8 cellular contexts compared by ENCODE assay signal in the genomic region with DNA sequence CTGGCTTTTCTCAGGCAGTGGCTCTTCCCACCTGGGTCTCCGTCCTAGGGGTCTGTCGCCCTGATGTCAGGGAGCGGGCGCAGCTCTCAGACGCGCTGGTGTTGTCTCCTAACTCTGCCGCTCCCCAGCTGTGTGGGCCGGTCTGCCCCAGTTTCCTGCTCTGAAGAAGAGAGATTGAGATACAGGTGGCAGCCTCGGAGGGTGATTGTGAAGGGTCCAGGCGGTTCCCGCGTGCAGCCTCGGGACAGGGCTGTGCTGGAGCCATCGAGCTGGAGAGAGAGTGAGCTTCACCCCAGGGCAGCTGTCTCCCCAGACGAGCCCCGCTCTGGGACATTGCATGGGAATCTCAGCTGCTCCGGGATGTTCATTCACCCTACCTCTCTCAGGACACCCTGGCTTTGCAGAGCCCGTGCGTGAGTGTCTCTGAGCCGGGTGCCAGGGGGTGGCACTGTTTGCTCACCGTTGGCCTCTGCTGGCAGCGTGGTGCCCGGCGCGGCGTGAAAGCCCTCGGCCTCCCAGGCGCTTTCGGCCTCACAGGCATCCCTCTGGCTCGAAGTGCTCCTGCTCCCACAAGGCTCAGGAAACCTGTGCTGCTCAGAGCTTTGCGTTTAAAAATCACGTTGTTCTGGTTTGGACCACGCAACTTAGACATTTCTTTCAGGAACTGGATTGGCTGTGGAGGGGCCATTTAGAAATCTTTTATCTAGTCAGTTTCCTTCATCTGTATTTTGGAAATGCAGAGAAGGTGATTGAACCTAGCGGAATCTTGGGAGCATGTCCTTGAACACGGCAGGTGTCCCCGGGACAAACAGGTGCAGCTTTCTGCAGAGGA. TPM values are rescaled to one million over a fixed set of nuclear protein-coding genes. Genes with fewer than 3 reads are reported as not detected.
DNase-seq lines count a peak whose midpoint lies in the region; ATAC-seq, FAIRE-seq and TF ChIP-seq lines count a peak whose summit lies in the region.

No MANE protein-coding gene starts in this region.

- H3K4me3 ChIP-seq in PC-9, result no peak overlapping the region
- no peak overlapping the region for H3K4me3 ChIP-seq in GM12878
- H3K4me3 ChIP-seq in kidney (ENCODE audit: low read length in 2 of 2), result no peak overlapping the region

- H3K27me3 ChIP-seq in PC-9 (ENCODE audit: insufficient read depth, low read depth) (peaks cover 57% of the 10 kb centered on the region), GM12878 (replicated peaks in 1 of 2; ENCODE audit: control insufficient read depth in 2 of 2, insufficient read depth in 2 of 2, low read length in 1 of 2) (no peaks in the 10 kb centered on the region; a peak in 1 of 4 replicates)

- TF ChIP-seq CTCF in GM12872 (IDR thresholded peaks at IDR 0.05; ENCODE audit: insufficient read depth, low read depth, low read length) (peak; percentile 46; the same call in 2 of the 3 replicates), PC-9 (conservative IDR thresholded peaks at IDR 0.05) (peak; percentile 76), GM12878 (IDR thresholded peaks at IDR 0.05 in 2 of 3, conservative IDR thresholded peaks at IDR 0.05 in 1 of 3; ENCODE audit: control insufficient read depth in 2 of 3, extremely low read depth in 1 of 3, insufficient read depth in 1 of 3, low read depth in 3 of 3, low read length in 3 of 3) (peak in 1 of 3 experiments; percentile 29; a peak in 2 of 6 replicates), kidney (IDR thresholded peaks at IDR 0.05; ENCODE audit: borderline replicate concordance, extremely low read depth, insufficient read depth) (peak; percentile 59)

- H3K79me2 ChIP-seq in PC-9 (ENCODE audit: low read depth), result no peaks in the 10 kb centered on the region
- H3K79me2 ChIP-seq in GM12878 (ENCODE audit: control insufficient read depth, insufficient read depth, low read length), result no peaks in the 10 kb centered on the region

- no peak for TF ChIP-seq POLR2A in GM12878 (IDR thresholded peaks at IDR 0.05; ENCODE audit: low read depth, low read length)

- BruUV-seq in PC-9 (replicated peaks; lab: Mats Ljungman, UMichigan) (no TSS peak), GM12878 (replicated peaks; lab: Mats Ljungman, UMichigan) (no TSS peak)

- H3K36me3 ChIP-seq in PC-9 (ENCODE audit: low read depth) (no peaks in the 10 kb centered on the region), GM12878 (ENCODE audit: control insufficient read depth in 2 of 2, insufficient read depth in 2 of 2, low read length in 1 of 2) (no peaks in the 10 kb centered on the region), kidney (ENCODE audit: control insufficient read depth in 1 of 2, insufficient read depth in 2 of 2, low read length in 2 of 2) (no peaks in the 10 kb centered on the region)

- no peak overlapping the region for H3K4me2 ChIP-seq in PC-9
- H3K4me2 ChIP-seq in GM12878 (ENCODE audit: control insufficient read depth, insufficient read depth), result no peak overlapping the region

- H3K9me3 ChIP-seq in PC-9 (ENCODE audit: insufficient read depth, low read depth) (no peaks in the 10 kb centered on the region), GM12878 (replicated peaks; ENCODE audit: control insufficient read depth, insufficient read depth, low read length) (no peaks in the 10 kb centered on the region), kidney (ENCODE audit: control insufficient read depth in 1 of 2, low read length in 2 of 2) (no peaks in the 10 kb centered on the region)

- WGBS in GM12878 (ENCODE audit: insufficient coverage, insufficient replicate concordance, low lambda C conversion rate, missing lambda C conversion rate), result 45% methylated on average over 32 of the region's 36 CpGs

- no peaks in the 10 kb centered on the region for H3K9me2 ChIP-seq in PC-9 (ENCODE audit: insufficient read depth)

- CTCF ChIA-PET in PC-9 (lab: Charles Lee) (interaction anchor here (0.5 kb wide), 1 partner anchor 1007 kb away, joined by 3 read pairs; no protein-coding TSS in a partner anchor), GM12878 (lab: Yijun Ruan, JAX) (interaction anchor here (1.0 to 2.7 kb wide), 4 partner anchors 11 to 280 kb away, joined by 3 to 13 read pairs (median 4); no protein-coding TSS in a partner anchor)

- intact Hi-C loops in PC-9 (cut with micrococcal nuclease; ENCODE audit: unreplicated experiment) (loop anchor here (1.0 to 2.0 kb wide), 4 partner anchors 219 to 280 kb away; no protein-coding TSS in a partner anchor), GM12878 (cut with micrococcal nuclease; ENCODE audit: unreplicated experiment) (no loop called here), kidney (cut with DNase I) (no loop called here)

- H3K27ac ChIP-seq in PC-9 (no peak overlapping the region), GM12878 (ENCODE audit: control insufficient read depth, insufficient read depth) (no peak overlapping the region), kidney (ENCODE audit: low read depth in 2 of 2, low read length in 2 of 2) (no peak overlapping the region)

- TF ChIP-seq RAD21 in GM12878 (IDR thresholded peaks at IDR 0.05; ENCODE audit: insufficient read depth, low read depth, low read length), result no peak

- SMC1A ChIA-PET in GM12878 (lab: Charles Lee; ENCODE audit: uncharacterized antibody, unreplicated experiment), result no interaction called here

- RAD21 ChIA-PET in GM12878 (lab: Charles Lee; ENCODE audit: unreplicated experiment), result interaction anchor here (1.0 to 1.1 kb wide), 2 partner anchors 11 to 238 kb away, joined by 3 read pairs; no protein-coding TSS in a partner anchor

- FAIRE-seq in GM12878 (lab: Jason Lieb, UNC) (no peak), kidney (lab: Jason Lieb, UNC) (no peak)

- H2AFZ ChIP-seq in PC-9 (no peak overlapping the region), GM12878 (ENCODE audit: control insufficient read depth, low read depth, low read length) (no peak overlapping the region)

- H4K20me1 ChIP-seq in PC-9 (ENCODE audit: insufficient read depth), result no peaks in the 10 kb centered on the region
- H4K20me1 ChIP-seq in GM12878 (ENCODE audit: control insufficient read depth, insufficient read depth), result no peaks in the 10 kb centered on the region

- H3K9ac ChIP-seq in GM12878 (ENCODE audit: control insufficient read depth, insufficient read depth, low read length), result no peak overlapping the region
- H3K9ac ChIP-seq in kidney (ENCODE audit: low read length in 2 of 2), result no peak overlapping the region

- ATAC-seq in GM12878 (peak; percentile 74), GM21529 (IDR thresholded peaks at IDR 0.05; ENCODE audit: unreplicated experiment) (no peak), GM18858 (IDR thresholded peaks at IDR 0.05; ENCODE audit: unreplicated experiment) (no peak)

- DNase-seq in AG20443 (ENCODE audit: low spot score), result peak; percentile 81
- peak; percentile 54 to 80 for DNase-seq in PC-9
- DNase-seq in GM12878 (ENCODE audit: low read depth, low spot score), result no peak
- DNase-seq in kidney, result no peak
- DNase-seq in stromal cell of bone marrow (ENCODE audit: low read depth), result peak; percentile 32

- H3F3A ChIP-seq in PC-9 (ENCODE audit: insufficient read depth, low read depth), result peaks cover 19% of the 10 kb centered on the region; the same call in 1 of the 2 replicates

- POLR2A ChIA-PET in PC-9 (lab: Charles Lee; ENCODE audit: unreplicated experiment) (no interaction called here), GM12878 (lab: Charles Lee) (no interaction called here)

- H3K4me1 ChIP-seq in PC-9 (replicated peaks; ENCODE audit: insufficient read depth) (no peaks in the 10 kb centered on the region), GM12878 (ENCODE audit: control insufficient read depth, insufficient read depth, low read length) (no peaks in the 10 kb centered on the region), kidney (ENCODE audit: control insufficient read depth in 1 of 2, insufficient read depth in 1 of 2, low read depth in 1 of 2, low read length in 2 of 2) (no peaks in the 10 kb centered on the region)

- in situ Hi-C loops in GM12878 (cut with MboI), result no loop called here

- TF ChIP-seq EP300 in GM12878 (IDR thresholded peaks at IDR 0.05; ENCODE audit: borderline replicate concordance in 1 of 2, control insufficient read depth in 1 of 2, low read depth in 2 of 2, low read length in 2 of 2), result no peak

RNA-seq across cellular contexts. Expression of a gene that starts 33.8 kb away (rescaled TPM):
- total RNA-seq in PC-9 (2021) (51.2 and 65.1 TPM in 2 replicates), GM12878 (2014; rRNA removed) (15.4 and 19.4 TPM in 2 replicates), GM12878 (2014; rRNA removed; fragmentation: Illumina TruSeq; extraction: Trizol) (16.0 and 17.6 TPM in 2 replicates), GM12878 (2021) (14.8 and 16.7 TPM in 2 replicates), kidney (21.9 TPM)
- 22.3 and 26.6 TPM in 2 replicates for total RNA-seq in GM12878 (2013; cell fraction: nucleolus; rRNA removed)
- 28.4 TPM for polyA plus RNA-seq in GM12878 (2011; ENCODE audit: low read depth)
- polyA plus RNA-seq in GM12878 (2011; rRNA removed) (30.8 and 32.5 TPM in 2 replicates), GM12878 (2014; fragmentation: Illumina TruSeq; extraction: Trizol) (14.1 and 17.2 TPM in 2 replicates), GM12878 (2014; fragmentation: Nextera tagmentation; extraction: Ambion mirVana) (10 to 100 TPM; 34.9 to 39.9 TPM), GM12878 (2014; rRNA removed) (19.8 and 23.1 TPM in 2 replicates), GM12878 (2016; fragmentation: Nextera tagmentation; extraction: Ambion mirVana) (10 to 100 TPM; 21.7 to 23.1 TPM), kidney (ENCODE audit: insufficient read depth, low read depth, low replicate concordance) (27.6 TPM)
- 27.5 TPM in 2 replicates for polyA plus RNA-seq in GM12878 (2011; cell fraction: cytosol; rRNA removed)
- 22.1 and 26.6 TPM in 2 replicates for polyA plus RNA-seq in GM12878 (2011; cell fraction: nucleus; rRNA removed)
- polyA plus RNA-seq in GM12878 (2012), result 28.4 and 35.3 TPM in 2 replicates
- 12.7 and 16.2 TPM in 2 replicates for polyA minus RNA-seq in GM12878 (2011; rRNA and poly(A)+ RNA removed)
- polyA minus RNA-seq in GM12878 (2011; cell fraction: cytosol; rRNA and poly(A)+ RNA removed), result 5.8 and 9.6 TPM in 2 replicates
- polyA minus RNA-seq in GM12878 (2011; cell fraction: nucleus; rRNA and poly(A)+ RNA removed), result 15.6 and 20.4 TPM in 2 replicates

RNA-seq across cellular contexts. Expression of a gene that starts 38.9 kb away (rescaled TPM):
- total RNA-seq in PC-9 (2021) (not detected in 2 replicates), GM12878 (2014; rRNA removed) (not detected in 2 replicates), GM12878 (2014; rRNA removed; fragmentation: Illumina TruSeq; extraction: Trizol) (not detected in 2 replicates), GM12878 (2021) (not detected in 2 replicates), kidney (2.0 TPM)
- total RNA-seq in GM12878 (2013; cell fraction: nucleolus; rRNA removed), result not detected in 2 replicates
- not detected for polyA plus RNA-seq in GM12878 (2011; ENCODE audit: low read depth)
- polyA plus RNA-seq in GM12878 (2011; rRNA removed) (not detected in 2 replicates), GM12878 (2014; fragmentation: Illumina TruSeq; extraction: Trizol) (not detected in 2 replicates), GM12878 (2014; fragmentation: Nextera tagmentation; extraction: Ambion mirVana) (not detected), GM12878 (2014; rRNA removed) (not detected in 2 replicates), GM12878 (2016; fragmentation: Nextera tagmentation; extraction: Ambion mirVana) (not detected), kidney (ENCODE audit: insufficient read depth, low read depth, low replicate concordance) (1.4 TPM)
- not detected in 2 replicates for polyA plus RNA-seq in GM12878 (2011; cell fraction: cytosol; rRNA removed)
- polyA plus RNA-seq in GM12878 (2011; cell fraction: nucleus; rRNA removed), result not detected in 2 replicates
- not detected in 2 replicates for polyA plus RNA-seq in GM12878 (2012)
- polyA minus RNA-seq in GM12878 (2011; rRNA and poly(A)+ RNA removed), result not detected in 2 replicates
- not detected in 2 replicates for polyA minus RNA-seq in GM12878 (2011; cell fraction: cytosol; rRNA and poly(A)+ RNA removed)
- polyA minus RNA-seq in GM12878 (2011; cell fraction: nucleus; rRNA and poly(A)+ RNA removed), result not detected in 2 replicates

Comparison
In these comparisons a context has a peak if more than half of its experiments do, and no peak if none do; other contexts are left out.
1. DNase-seq: peak in AG20443 (single experiment), PC-9 (2 of 2) and stromal cell of bone marrow (single experiment); none in GM12878 (single experiment) and kidney (single experiment).